ENCODE assay signal across 8 cellular contexts in genomic region chr1:27489973-27490741, GRCh38. TPM values are rescaled to one million over a fixed set of nuclear protein-coding genes. Genes with fewer than 3 reads are reported as not detected.
DNase-seq lines count a peak whose midpoint lies in the region; ATAC-seq and TF ChIP-seq lines count a peak whose summit lies in the region.

Gene WASF2 (minus strand): TSS chr1:27490167. CDS start chr1:27428890, 61,277 bp downstream.

- no peaks in the 10 kb centered on the region for H3K9me2 ChIP-seq in PC-3 (replicated peaks; ENCODE audit: low read length)

- H3K9me3 ChIP-seq in PC-3 (ENCODE audit: low read length), result no peaks in the 10 kb centered on the region
- H3K9me3 ChIP-seq in mucosa of descending colon, result no peaks in the 10 kb centered on the region

- H4K20me1 ChIP-seq in PC-3 (ENCODE audit: low read length), result peaks cover 23% of the 10 kb centered on the region

- peaks cover 43% of the 10 kb centered on the region for H3K79me2 ChIP-seq in PC-3 (ENCODE audit: low read length)

- H3K36me3 ChIP-seq in PC-3 (ENCODE audit: low read depth, low read length) (no peaks in the 10 kb centered on the region), mucosa of descending colon (ENCODE audit: low read depth) (no peaks in the 10 kb centered on the region)

- peak within 1 kb of the TSS; percentile 100 for H3K9ac ChIP-seq in PC-3 (ENCODE audit: low read length)

- peak within 1 kb of the TSS; percentile 93 for H3K4me2 ChIP-seq in PC-3 (ENCODE audit: low read length)

- H3K27ac ChIP-seq in PC-3 (ENCODE audit: low read length), result peak within 1 kb of the TSS; percentile 82
- peak within 1 kb of the TSS; percentile 92 for H3K27ac ChIP-seq in epithelial cell of prostate

- TF ChIP-seq RAD21 in Ishikawa (IDR thresholded peaks at IDR 0.05; ENCODE audit: low read depth), result no peak

- CTCF ChIA-PET in PC-3 (lab: Charles Lee), result interaction anchor here (0.6 to 0.7 kb wide), 2 partner anchors 80 to 223 kb away, joined by 4 to 12 read pairs; no protein-coding TSS in a partner anchor

- no peaks in the 10 kb centered on the region for H3F3A ChIP-seq in PC-3 (ENCODE audit: low read length, unreplicated experiment)

- H2AFZ ChIP-seq in PC-3 (ENCODE audit: low read length), result peak within 1 kb of the TSS; percentile 75

- H3K4me3 ChIP-seq in PC-3 (ENCODE audit: low read length) (peak within 1 kb of the TSS; percentile 93), mucosa of descending colon (peak within 1 kb of the TSS; percentile 98)

- H3K4me1 ChIP-seq in PC-3 (ENCODE audit: insufficient read depth, low read length) (peaks cover 17% of the 10 kb centered on the region), mucosa of descending colon (ENCODE audit: low read depth) (peaks cover 33% of the 10 kb centered on the region)

- H3K27me3 ChIP-seq in PC-3 (ENCODE audit: low read length), result no peaks in the 10 kb centered on the region

- POLR2A ChIA-PET in PC-3 (lab: Charles Lee; ENCODE audit: unreplicated experiment), result interaction anchor here (0.6 to 0.9 kb wide), 6 partner anchors 33 to 583 kb away, joined by 3 to 6 read pairs (median 3); no protein-coding TSS in a partner anchor

- TF ChIP-seq CTCF in PC-3 (conservative IDR thresholded peaks at IDR 0.05; ENCODE audit: low read depth, low read length), result no peak
- no peak for TF ChIP-seq CTCF in mucosa of descending colon (IDR thresholded peaks at IDR 0.05)

- DNase-seq in DMS114 treated with DMSO at 0.1 percent for 48 hours (lab: John Stamatoyannopoulos, UW; ENCODE audit: unreplicated experiment) (peak; percentile 94), PC-3 (peak; percentile 98), activated T-cell treated with anti-CD3 and anti-CD28 coated beads for 48 hours (ENCODE audit: low read depth) (peak; percentile 97), epithelial cell of prostate (ENCODE audit: low read depth, low spot score) (peak; percentile 77), mucosa of descending colon (peak; percentile 97 to 99 (median 98))
- DNase-seq in stimulated activated CD8-positive, alpha-beta memory T cell treated with anti-CD3 and anti-CD28 coated beads, Interleukin-4, amount 100 ng/mL, for 24 hours (ENCODE audit: low read depth), result peak; percentile 95

- ATAC-seq in GM21576 (IDR thresholded peaks at IDR 0.05; ENCODE audit: unreplicated experiment) (peak; percentile 80), PC-3 (peak; percentile 91), mucosa of descending colon (peak; percentile 95)

- intact Hi-C loops in PC-3 (cut with micrococcal nuclease), result loop anchor here (5.0 kb wide), 1 partner anchor 58 kb away; no protein-coding TSS in a partner anchor
- intact Hi-C loops in mucosa of descending colon (cut with DNase I, micrococcal nuclease), result no loop called here

- no TSS peak for BruUV-seq in PC-3 (replicated peaks; lab: Mats Ljungman, UMichigan)

- TF ChIP-seq EP300 in Ishikawa (IDR thresholded peaks at IDR 0.05; ENCODE audit: borderline replicate concordance), result peak; percentile 49; the same call in 1 of the 2 replicates

TF ChIP-seq in Ishikawa, 13 proteins besides CTCF, POLR2A, EP300 and RAD21:
- peak; percentile 44; the same call in 1 of the 2 replicates for TF ChIP-seq TEAD4 (IDR thresholded peaks at IDR 0.05)
- TF ChIP-seq EGR1 (IDR thresholded peaks at IDR 0.05), result peak; percentile 40; the same call in 1 of the 2 replicates
- no peak; the same call in 1 of the 2 replicates for TF ChIP-seq TCF12 (IDR thresholded peaks at IDR 0.05; ENCODE audit: low read depth)
- 0 out of 2 replicates have a peak, but pooled peaks have one; percentile 29 for TF ChIP-seq USF1 (IDR thresholded peaks at IDR 0.05)
- peak; percentile 98 for TF ChIP-seq TAF1 (IDR thresholded peaks at IDR 0.05; ENCODE audit: low read depth)
- TF ChIP-seq ZBTB7A (IDR thresholded peaks at IDR 0.05; ENCODE audit: low read depth), result peak; percentile 89; the same call in 1 of the 2 replicates
- peak; percentile 61 for TF ChIP-seq FOXM1 (IDR thresholded peaks at IDR 0.05; ENCODE audit: borderline replicate concordance, low read depth)
- TF ChIP-seq REST (IDR thresholded peaks at IDR 0.05; ENCODE audit: low read depth), result no peak
- peak; percentile 5; the same call in 1 of the 2 replicates for TF ChIP-seq MAX (IDR thresholded peaks at IDR 0.05)
- peak; percentile 71 for TF ChIP-seq CREB1 (IDR thresholded peaks at IDR 0.05; ENCODE audit: low read depth)
- peak; percentile 97 for TF ChIP-seq YY1 (IDR thresholded peaks at IDR 0.05; ENCODE audit: low read depth)
- peak; percentile 3; the same call in 1 of the 2 replicates for TF ChIP-seq NFIC (IDR thresholded peaks at IDR 0.05)
- TF ChIP-seq CEBPB (IDR thresholded peaks at IDR 0.05), result 0 out of 2 replicates have a peak, but pooled peaks have one; percentile 25

RNA-seq across cellular contexts. Expression of gene WASF2, which starts in this region (rescaled TPM):
- total RNA-seq in PC-3 (2014; rRNA removed), result 20.7 and 32.4 TPM in 2 replicates
- total RNA-seq in mucosa of descending colon, result 100 to 1,000 TPM; 131 to 159 (median 134) TPM

Comparison
In these comparisons a context has a peak if more than half of its experiments do, and no peak if none do; other contexts are left out.
1. Peak in every context shown above with its lines: DNase-seq, ATAC-seq, H3K4me3 ChIP-seq and H3K27ac ChIP-seq.